In genomic region chr16:2037631-2038358, GRCh38 we compare ENCODE assay signal across 1 cellular context.
A peak's percentile ranks its signal among the peaks of the same experiment; 100 is the strongest.
TF ChIP-seq lines count a peak whose summit lies in the region.

No MANE protein-coding gene starts in this region.

TF ChIP-seq in SK-N-SH, 30 proteins besides CTCF, POLR2A, EP300 and RAD21:
- TF ChIP-seq USF1 (IDR thresholded peaks at IDR 0.05; ENCODE audit: borderline replicate concordance, low read depth): no peak
- TF ChIP-seq IRF3 (IDR thresholded peaks at IDR 0.05; ENCODE audit: low read depth, low read length): no peak
- TF ChIP-seq FOXJ3 (CRISPR knock-in tag; IDR thresholded peaks at IDR 0.05): 0 out of 2 replicates have a peak, but pooled peaks have one; percentile 13
- TF ChIP-seq RCOR1 (IDR thresholded peaks at IDR 0.05; ENCODE audit: low read length): no peak
- no peak for TF ChIP-seq REST (IDR thresholded peaks at IDR 0.05; ENCODE audit: low read depth, low read length)
- TF ChIP-seq RFX5 (IDR thresholded peaks at IDR 0.05; ENCODE audit: low read length): no peak
- TF ChIP-seq EZH2phosphoT487 (IDR thresholded peaks at IDR 0.05; ENCODE audit: borderline replicate concordance, low read depth): no peak
- TF ChIP-seq USF2 (IDR thresholded peaks at IDR 0.05; ENCODE audit: borderline replicate concordance, low read depth, low read length): no peak
TF ChIP-seq in SK-N-SH: peak in this region for 1.
